In genomic region chr17:83129676-83130075, GRCh38 we compare ENCODE assay signal across 27 cellular contexts. TPM values are rescaled to one million over a fixed set of nuclear protein-coding genes. Genes with fewer than 3 reads are reported as not detected.
DNase-seq lines count a peak whose midpoint lies in the region; ATAC-seq, FAIRE-seq and TF ChIP-seq lines count a peak whose summit lies in the region.
"Had no signal": no experiment of that assay in that cellular context is flagged by ENCODE, and none has a peak within 500 bp of the region (broad histone marks: within the 10 kb centered on the region; RNA-seq: fewer than 3 reads in every experiment).

No MANE protein-coding gene starts in this region.

- no peak for TF ChIP-seq RAD21 in K562 (CRISPR knock-in tag; conservative IDR thresholded peaks at IDR 0.05 in 1 of 2, IDR thresholded peaks at IDR 0.05 in 1 of 2)

- TF ChIP-seq CTCF in K562 (IDR thresholded peaks at IDR 0.05 in 2 of 3, conservative IDR thresholded peaks at IDR 0.05 in 1 of 3; ENCODE audit: insufficient read depth in 2 of 3, low read depth in 1 of 3, low read length in 3 of 3), result no peak
- TF ChIP-seq CTCF in lower lobe of right lung (IDR thresholded peaks at IDR 0.05), result no peak
- TF ChIP-seq CTCF in smooth muscle cell (IDR thresholded peaks at IDR 0.05; ENCODE audit: borderline replicate concordance, insufficient read depth, poor library complexity, severe bottlenecking), result no peak

- in situ Hi-C loops in K562 (cut with MboI), result no loop called here

- no peak for TF ChIP-seq POLR2A in K562 (conservative IDR thresholded peaks at IDR 0.05)

- H2AFZ ChIP-seq in K562 (ENCODE audit: low read depth, low read length) (peak overlapping the region; percentile 20; the same call in 1 of the 2 replicates), smooth muscle cell (ENCODE audit: low read depth) (no peak overlapping the region)

- CTCF ChIA-PET in K562 (lab: Yijun Ruan, JAX; ENCODE audit: low intra/inter-chr PET ratio), result no interaction called here

- no peak overlapping the region for H3K4me2 ChIP-seq in K562 (ENCODE audit: insufficient read depth, low read length)
- no peak overlapping the region for H3K4me2 ChIP-seq in smooth muscle cell

- H3K4me3 ChIP-seq in K562, result no peak overlapping the region
- H3K4me3 ChIP-seq in lower lobe of right lung, result no peak overlapping the region
- H3K4me3 ChIP-seq in smooth muscle cell, result no peak overlapping the region
- H3K4me3 ChIP-seq: SJSA1 had no signal

- intact Hi-C loops in K562 (cut with micrococcal nuclease) (no loop called here), lower lobe of right lung (cut with DNase I) (no loop called here), sciatic nerve (cut with DNase I) (no loop called here)

- H3K9me1 ChIP-seq in K562 (ENCODE audit: control insufficient read depth, insufficient read depth, low read length), result no peaks in the 10 kb centered on the region

- H3F3A ChIP-seq in smooth muscle cell (ENCODE audit: low read depth), result no peaks in the 10 kb centered on the region

- H3K9me3 ChIP-seq in K562 (replicated peaks; ENCODE audit: control insufficient read depth, insufficient read depth, low read depth, low read length) (no peaks in the 10 kb centered on the region), lower lobe of right lung (no peaks in the 10 kb centered on the region), smooth muscle cell (replicated peaks; ENCODE audit: low read depth) (no peaks in the 10 kb centered on the region)
- H3K9me3 ChIP-seq: Caco-2, SJSA1 had no signal

- DNase-seq in activated T-cell treated with anti-CD3 and anti-CD28 coated beads, Interleukin-2, amount 50 U/mL, for 1 hour, result peak; percentile 8
- DNase-seq in activated T-cell treated with anti-CD3 and anti-CD28 coated beads, Interleukin-2, amount 50 U/mL, for 4 hours, result no peak
- DNase-seq in K562 (ENCODE audit: extremely low read depth in 1 of 4, low spot score in 3 of 4) (no peak), lower lobe of right lung (peak; percentile 25), sciatic nerve (ENCODE audit: low spot score) (peak; percentile 28), smooth muscle cell (lab: John Stamatoyannopoulos, UW; ENCODE audit: unreplicated experiment) (no peak)
- no peak for DNase-seq in activated CD4-positive, alpha-beta T cell treated with anti-CD3 and anti-CD28 coated beads for 1 hour
- DNase-seq: Caco-2; CD8-positive, alpha-beta T cell; H7; HFFc6; KBM-7; MV-4-11; NCI-H1105; NCI-H1436 treated with DMSO at 0.1 percent for 48 hours; NCI-H1930; NCI-H2107; NCI-H446; NCI-H524 treated with DMSO at 0.1 percent for 48 hours; NCI-H774 had no signal

- 71% methylated on average over 12 of the region's 12 CpGs for WGBS in K562 (ENCODE audit: insufficient coverage, low coverage, missing lambda C conversion rate)
- 96% methylated on average over 12 of the region's 12 CpGs for WGBS in smooth muscle cell (ENCODE audit: low lambda C conversion rate)

- TF ChIP-seq EP300 in K562 (IDR thresholded peaks at IDR 0.05; ENCODE audit: low read length), result no peak

- H3K36me3 ChIP-seq in K562 (ENCODE audit: control insufficient read depth, insufficient read depth, low read length) (no peaks in the 10 kb centered on the region), lower lobe of right lung (no peaks in the 10 kb centered on the region), smooth muscle cell (ENCODE audit: low read depth) (no peaks in the 10 kb centered on the region)
- H3K36me3 ChIP-seq: SJSA1 had no signal

- H3K27me3 ChIP-seq in K562 (ENCODE audit: control insufficient read depth in 2 of 2, insufficient read depth in 2 of 2, low read length in 2 of 2) (peaks cover 9 to 27% of the 10 kb centered on the region in 2 experiments; a peak in 4 of 5 replicates), lower lobe of right lung (ENCODE audit: low read depth) (no peaks in the 10 kb centered on the region), smooth muscle cell (ENCODE audit: low read depth) (no peaks in the 10 kb centered on the region)

- FAIRE-seq in K562 (lab: Jason Lieb, UNC), result no peak
- FAIRE-seq: G401.6, HepG2 had no signal

- H3K9ac ChIP-seq in K562 (ENCODE audit: insufficient read depth in 1 of 2, low read depth in 2 of 2, low read length in 2 of 2), result no peak overlapping the region
- H3K9ac ChIP-seq in smooth muscle cell (ENCODE audit: low read depth), result no peak overlapping the region

- BruUV-seq in K562 (replicated peaks; lab: Mats Ljungman, UMichigan), result no TSS peak

- H3K4me1 ChIP-seq in K562 (replicated peaks in 1 of 2; ENCODE audit: control insufficient read depth in 2 of 2, insufficient read depth in 2 of 2, low read length in 2 of 2) (peaks cover 33 to 57% of the 10 kb centered on the region in 2 experiments; a peak in 4 of 5 replicates), lower lobe of right lung (peaks cover 13% of the 10 kb centered on the region), smooth muscle cell (ENCODE audit: low read depth) (no peaks in the 10 kb centered on the region)

- no peaks in the 10 kb centered on the region for H3K9me3 Mint-ChIP-seq in activated T-cell treated with anti-CD3 and anti-CD28 coated beads, Interleukin-2, amount 50 U/mL, for 4 hours
- H3K9me3 Mint-ChIP-seq: CD8-positive, alpha-beta T cell; HFFc6 had no signal

- H3K27me3 Mint-ChIP-seq in activated T-cell treated with anti-CD3 and anti-CD28 coated beads, Interleukin-2, amount 50 U/mL, for 4 hours (ENCODE audit: low read depth), result peaks cover 21% of the 10 kb centered on the region

- H3K4me1 Mint-ChIP-seq in activated T-cell treated with anti-CD3 and anti-CD28 coated beads, Interleukin-2, amount 50 U/mL, for 4 hours (ENCODE audit: low read depth), result peaks cover 13% of the 10 kb centered on the region

- no peaks in the 10 kb centered on the region for H3K79me2 ChIP-seq in K562 (ENCODE audit: control insufficient read depth, insufficient read depth, low read length)
- no peaks in the 10 kb centered on the region for H3K79me2 ChIP-seq in smooth muscle cell (ENCODE audit: low read depth)

- H3K27ac ChIP-seq in K562 (ENCODE audit: extremely low read depth, low read depth, low read length), result no peak overlapping the region
- no peak overlapping the region for H3K27ac ChIP-seq in lower lobe of right lung
- no peak overlapping the region for H3K27ac ChIP-seq in smooth muscle cell (ENCODE audit: low read depth)
- H3K27ac ChIP-seq: 22Rv1, C4-2B, SJSA1 had no signal

- no peak overlapping the region for H3K4me3 Mint-ChIP-seq in activated T-cell treated with anti-CD3 and anti-CD28 coated beads, Interleukin-2, amount 50 U/mL, for 4 hours
- H3K4me3 Mint-ChIP-seq: B cell; CD8-positive, alpha-beta T cell; HFFc6 had no signal

- POLR2A ChIA-PET in K562 (lab: Yijun Ruan, JAX), result interaction anchor here (1.2 kb wide), 1 partner anchor 9 kb away, joined by 3 read pairs; no protein-coding TSS in a partner anchor

- no peaks in the 10 kb centered on the region for H3K36me3 Mint-ChIP-seq in activated T-cell treated with anti-CD3 and anti-CD28 coated beads, Interleukin-2, amount 50 U/mL, for 4 hours (ENCODE audit: insufficient read depth)
- H3K36me3 Mint-ChIP-seq: CD8-positive, alpha-beta T cell had no signal

- H4K20me1 ChIP-seq in K562 (replicated peaks; ENCODE audit: control insufficient read depth, insufficient read depth, low read length) (0 out of 2 replicates have a peak, but pooled peaks cover 5% of the 10 kb centered on the region), smooth muscle cell (ENCODE audit: low read depth) (no peaks in the 10 kb centered on the region)

- no peak for ATAC-seq in activated T-cell treated with anti-CD3 and anti-CD28 coated beads, Interleukin-2, amount 50 U/mL, for 4 hours
- ATAC-seq in K562, result no peak
- no peak for ATAC-seq in lower lobe of right lung
- ATAC-seq in sciatic nerve, result no peak
- no peak for ATAC-seq in GM18511 (IDR thresholded peaks at IDR 0.05; ENCODE audit: unreplicated experiment)
- ATAC-seq: CD8-positive, alpha-beta T cell had no signal

RNA-seq across cellular contexts. Expression of gene METRNL, which starts 50.3 kb away (rescaled TPM):
- 10 to 100 TPM; 12.1 to 26.2 (median 23.1) TPM for total RNA-seq in activated T-cell treated with anti-CD3 and anti-CD28 coated beads, Interleukin-2, amount 50 U/mL, for 4 hours
- total RNA-seq in K562 (2011; cell fraction: chromatin; rRNA removed; ENCODE audit: low replicate concordance), result 12.2 and 22.8 TPM in 2 replicates
- 23.4 and 25.7 TPM in 2 replicates for total RNA-seq in K562 (2011; cell fraction: nucleolus; rRNA removed)
- total RNA-seq in K562 (2011; cell fraction: nucleoplasm; rRNA removed), result 12.5 and 12.8 TPM in 2 replicates
- total RNA-seq in K562 (2014; rRNA removed) (28.2 and 34.9 TPM in 2 replicates), K562 (2014; rRNA removed; fragmentation: Illumina TruSeq; extraction: Trizol) (2.2 and 2.3 TPM in 2 replicates), K562 (2015; rRNA removed; fragmentation: Illumina TruSeq; extraction: Trizol) (10.7 and 14.2 TPM in 2 replicates), K562 (2021) (25.7 and 31.8 TPM in 2 replicates), lower lobe of right lung (59.8 TPM), sciatic nerve (131 TPM), smooth muscle cell (48.3 and 55.6 TPM in 2 replicates)
- polyA plus RNA-seq in K562 (2011; rRNA removed) (2.9 and 6.2 TPM in 2 replicates), K562 (2014; fragmentation: Illumina TruSeq; extraction: Trizol) (1.7 and 10.2 TPM in 2 replicates), K562 (2014; fragmentation: Nextera tagmentation; extraction: Ambion mirVana) (under 1 TPM; 0.17 to 0.18 TPM), K562 (2014; rRNA removed) (19.5 and 23.5 TPM in 2 replicates), smooth muscle cell (98.1 and 101 TPM in 2 replicates)
- polyA plus RNA-seq in K562 (2011; cell fraction: cytosol; rRNA removed), result 14.1 and 23.9 TPM in 2 replicates
- polyA plus RNA-seq in K562 (2011; cell fraction: nucleus; rRNA removed), result 8.7 and 14.9 TPM in 2 replicates
- 24.6 and 38.9 TPM in 2 replicates for polyA plus RNA-seq in K562 (2012)
- 1.9 and 2.0 TPM in 2 replicates for polyA minus RNA-seq in K562 (2011; rRNA and poly(A)+ RNA removed)
- polyA minus RNA-seq in K562 (2011; cell fraction: cytosol; rRNA and poly(A)+ RNA removed), result 19.5 and 23.5 TPM in 2 replicates
- 6.1 and 6.4 TPM in 2 replicates for polyA minus RNA-seq in K562 (2011; cell fraction: nucleus; rRNA and poly(A)+ RNA removed)

Comparison
In these comparisons a context has a peak if more than half of its experiments do, and no peak if none do; other contexts are left out.
1. DNase-seq: peak in activated T-cell treated with anti-CD3 and anti-CD28 coated beads, Interleukin-2, amount 50 U/mL, for 1 hour (single experiment), lower lobe of right lung (single experiment) and sciatic nerve (single experiment); none in activated T-cell treated with anti-CD3 and anti-CD28 coated beads, Interleukin-2, amount 50 U/mL, for 4 hours (single experiment), K562 (0 of 4), smooth muscle cell (single experiment) and activated CD4-positive, alpha-beta T cell treated with anti-CD3 and anti-CD28 coated beads for 1 hour (single experiment).